15 cellular contexts compared by ENCODE assay signal in the genomic region with DNA sequence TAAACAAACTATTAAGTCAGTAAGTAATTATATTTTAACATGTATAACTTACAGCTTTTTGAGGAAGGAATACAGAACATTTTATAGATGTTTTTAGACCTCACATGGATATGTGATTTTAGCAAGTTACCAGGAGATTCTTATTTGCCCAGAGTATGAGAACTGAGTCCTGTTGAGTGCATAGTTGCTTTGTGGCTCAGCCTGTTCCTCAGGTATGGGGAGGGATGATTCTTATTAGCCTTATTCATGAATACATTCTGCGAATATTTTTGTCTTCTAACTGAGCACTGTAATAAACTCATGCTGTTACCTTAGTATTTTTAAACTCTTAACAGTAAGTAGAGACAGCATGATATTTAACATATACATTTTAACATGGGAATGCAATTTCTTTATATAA.
"Had no signal": no experiment of that assay in that cellular context is flagged by ENCODE, and none has a peak within 500 bp of the region (broad histone marks: within the 10 kb centered on the region; RNA-seq: fewer than 3 reads in every experiment).

No MANE protein-coding gene starts in this region.

- H3K4me3 ChIP-seq: left ventricle myocardium inferior, lung, prostate gland, right lobe of liver, stomach, thoracic aorta, transverse colon had no signal

- ATAC-seq: effector memory CD8-positive, alpha-beta T cell; foreskin keratinocyte; right lobe of liver had no signal

- H2AFZ ChIP-seq: parathyroid adenoma had no signal

- H3K9ac ChIP-seq: parathyroid adenoma had no signal

- H3K4me1 ChIP-seq: left ventricle myocardium inferior, parathyroid adenoma, prostate gland, right lobe of liver, transverse colon had no signal

- DNase-seq: effector memory CD8-positive, alpha-beta T cell; immature natural killer cell; left ventricle myocardium inferior; mesenchymal stem cell; midbrain; right lobe of liver; stimulated activated naive CD4-positive, alpha-beta T cell; stomach; substantia nigra; transverse colon had no signal

- H3K9me3 ChIP-seq: left ventricle myocardium inferior, prostate gland, right lobe of liver, stomach, thoracic aorta, transverse colon had no signal

- H3K27me3 ChIP-seq: foreskin keratinocyte, right lobe of liver, stomach, transverse colon had no signal

- H3K27ac ChIP-seq: foreskin keratinocyte, left ventricle myocardium inferior, parathyroid adenoma, prostate gland, right lobe of liver, stomach, thoracic aorta, transverse colon had no signal
